Comparison of ENCODE assay signal across 17 cellular contexts in the genomic region with DNA sequence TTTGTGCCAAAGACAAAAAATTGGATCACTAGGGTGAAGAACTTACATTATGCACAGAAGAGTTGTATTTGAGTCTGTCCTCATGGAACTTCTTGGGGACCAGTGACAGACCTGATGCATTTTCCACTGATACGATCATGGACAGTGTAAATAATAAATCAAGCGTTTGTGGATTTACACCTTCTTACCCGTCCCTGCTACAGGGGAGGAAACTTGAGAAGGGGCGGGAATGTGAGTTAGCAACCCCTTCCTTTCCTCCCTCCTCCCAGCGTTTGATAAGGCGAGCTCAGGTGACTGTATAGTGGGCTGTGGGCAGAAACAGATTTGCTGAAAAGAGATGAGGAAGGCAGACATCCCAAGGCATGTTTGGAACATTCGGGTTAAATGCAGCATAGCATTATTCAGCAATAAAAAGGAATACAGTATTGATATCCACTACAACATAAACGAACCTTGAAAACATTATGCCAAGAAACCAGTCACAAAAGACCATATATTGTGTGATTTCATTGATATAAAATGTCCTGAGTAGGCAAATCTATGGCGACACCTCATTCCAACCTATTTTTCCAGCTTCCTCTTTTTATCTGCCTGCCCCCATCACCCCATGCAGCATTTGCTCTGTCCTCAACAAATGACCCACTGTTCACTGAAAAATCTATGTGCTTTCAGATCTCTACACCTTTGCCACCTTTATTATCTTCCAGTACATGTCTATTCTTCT.
"Had no signal": no experiment of that assay in that cellular context is flagged by ENCODE, and none has a peak within 500 bp of the region (broad histone marks: within the 10 kb centered on the region; RNA-seq: fewer than 3 reads in every experiment).

No MANE protein-coding gene starts in this region.

- H3K36me3 ChIP-seq: uterus had no signal

- H3K27me3 ChIP-seq: uterus had no signal

- H3K27ac ChIP-seq: uterus had no signal

- DNase-seq: activated naive CD8-positive, alpha-beta T cell treated with anti-CD3 and anti-CD28 coated beads for 36 hours; activated T-cell treated with anti-CD3 and anti-CD28 coated beads, Interleukin-2, amount 50 U/mL, for 1 hour; central memory CD4-positive, alpha-beta T cell; dermis blood vessel endothelial cell; effector CD8-positive, alpha-beta T cell; erythroblast; foreskin fibroblast; immature natural killer cell; kidney glomerular epithelial cell; left ventricle myocardium superior; occipital lobe; posterior cingulate gyrus; stimulated activated CD4-positive, alpha-beta T cell treated with anti-CD3 and anti-CD28 coated beads, Interleukin-2, amount 100 ng/mL, for 48 hours; stimulated activated CD8-positive, alpha-beta memory T cell treated with anti-CD3 and anti-CD28 coated beads, Interleukin-4, amount 100 ng/mL, for 48 hours; stimulated activated naive B cell treated with anti-CD40 and anti-IgM and Interleukin-4, amounts not matched to agents 10 μg/mL and 1 μg/mL and 100 μg/mL, for 72 hours; trophoblast cell; uterus had no signal

- H3K9me3 ChIP-seq: uterus had no signal

- H3K4me3 ChIP-seq: uterus had no signal

- H3K4me1 ChIP-seq: uterus had no signal
